20 cellular contexts compared by ENCODE assay signal in the genomic region with DNA sequence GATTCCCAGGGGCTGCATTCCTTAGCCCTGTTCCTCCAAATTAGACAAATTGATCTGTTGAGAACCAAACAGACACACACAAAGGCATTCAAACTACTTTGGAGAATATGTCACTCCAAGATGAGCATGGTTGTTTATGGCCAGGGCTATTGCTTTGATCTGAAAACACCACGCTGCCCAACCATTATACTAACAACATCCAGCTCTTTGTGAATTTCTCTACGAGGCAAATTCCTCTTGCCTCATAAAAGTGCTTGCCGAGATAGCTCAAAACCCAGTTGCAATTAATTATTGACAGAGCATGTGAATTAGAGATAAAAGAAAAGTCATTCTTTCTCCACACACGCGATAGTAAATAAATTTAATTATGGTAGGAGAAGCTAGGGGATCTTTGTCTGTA.
DNase-seq lines count a peak whose midpoint lies in the region; TF ChIP-seq lines count a peak whose summit lies in the region.
"Had no signal": no experiment of that assay in that cellular context is flagged by ENCODE, and none has a peak within 500 bp of the region (broad histone marks: within the 10 kb centered on the region; RNA-seq: fewer than 3 reads in every experiment).

No MANE protein-coding gene starts in this region.

- H3K4me3 Mint-ChIP-seq in glutamatergic neuron (ENCODE audit: unreplicated experiment) (no peak overlapping the region), neural crest cell (peak overlapping the region; percentile 19)
- H3K4me3 Mint-ChIP-seq: CD14-positive monocyte had no signal

- TF ChIP-seq CTCF in glutamatergic neuron (IDR thresholded peaks at IDR 0.05; ENCODE audit: partially characterized antibody, unreplicated experiment) (no peak), neural crest cell (conservative IDR thresholded peaks at IDR 0.05) (no peak)

- H3K27me3 Mint-ChIP-seq in glutamatergic neuron (ENCODE audit: unreplicated experiment) (peaks cover 2% of the 10 kb centered on the region), neural crest cell (ENCODE audit: low read depth) (no peaks in the 10 kb centered on the region)

- no peaks in the 10 kb centered on the region for H3K4me1 ChIP-seq in HAP-1
- H3K4me1 ChIP-seq: BE2C had no signal

- DNase-seq in DMS153 treated with DMSO at 0.1 percent for 48 hours (lab: John Stamatoyannopoulos, UW; ENCODE audit: unreplicated experiment) (peak; percentile 77), DMS153 (lab: John Stamatoyannopoulos, UW) (no peak), SK-N-DZ (ENCODE audit: low spot score) (peak; percentile 61), glutamatergic neuron (no peak), neural crest cell (ENCODE audit: low read depth, low spot score) (no peak), HAP-1 (ENCODE audit: low spot score in 2 of 2) (no peak)
- no peak for DNase-seq in activated effector memory CD4-positive, alpha-beta T cell treated with Interleukin-2 at 50 U/mL for 16 hours
- DNase-seq in stimulated activated naive CD4-positive, alpha-beta T cell treated with Interleukin-2 at 50 U/mL for 16 hours (lab: John Stamatoyannopoulos, UW), result no peak
- DNase-seq: BE2C; Calu3; GOT3; NCI-H1048; NCI-H1417; NCI-H1694; NCI-H2029 treated with DMSO at 0.1 percent for 48 hours; NCI-H446 treated with DMSO at 0.1 percent for 48 hours; NCI-H69; NK-92 treated with Interleukin-12 subunit alpha and Interleukin-12 subunit beta, amount 100 ng/mL, for 24 hours; PC-3 had no signal

- no peaks in the 10 kb centered on the region for H3K27me3 ChIP-seq in HAP-1 (ENCODE audit: low read depth)
- H3K27me3 ChIP-seq: BE2C had no signal

- H3K27ac Mint-ChIP-seq in glutamatergic neuron (ENCODE audit: unreplicated experiment) (peak overlapping the region; percentile 15), neural crest cell (ENCODE audit: unreplicated experiment) (peak overlapping the region; percentile 65)
- H3K27ac Mint-ChIP-seq: CD14-positive monocyte had no signal

- peaks cover 9% of the 10 kb centered on the region for H3K4me1 Mint-ChIP-seq in glutamatergic neuron (ENCODE audit: low read depth, unreplicated experiment)
- peaks cover 27% of the 10 kb centered on the region for H3K4me1 Mint-ChIP-seq in neural crest cell
- H3K4me1 Mint-ChIP-seq: CD14-positive monocyte had no signal

- no peaks in the 10 kb centered on the region; the same call in 1 of the 2 replicates for H3K9me3 ChIP-seq in HAP-1
- H3K9me3 ChIP-seq: BE2C had no signal

- peaks cover 8% of the 10 kb centered on the region for H3K9me3 Mint-ChIP-seq in glutamatergic neuron (ENCODE audit: unreplicated experiment)
- no peaks in the 10 kb centered on the region for H3K9me3 Mint-ChIP-seq in neural crest cell

- H3K4me3 ChIP-seq in HAP-1, result no peak overlapping the region

- no peaks in the 10 kb centered on the region for H3K36me3 ChIP-seq in HAP-1 (replicated peaks)
- H3K36me3 ChIP-seq: BE2C had no signal

- H3K36me3 Mint-ChIP-seq in glutamatergic neuron (ENCODE audit: unreplicated experiment), result no peaks in the 10 kb centered on the region
- H3K36me3 Mint-ChIP-seq in neural crest cell (ENCODE audit: low read depth), result no peaks in the 10 kb centered on the region
- H3K36me3 Mint-ChIP-seq: CD14-positive monocyte had no signal

- in situ Hi-C loops in HAP-1 (cut with MboI; ENCODE audit: low sequenced_read_pairs), result no loop called here

Comparison
In these comparisons a context has a peak if more than half of its experiments do, and no peak if none do; other contexts are left out.
1. DNase-seq: peak in DMS153 treated with DMSO at 0.1 percent for 48 hours (single experiment) and SK-N-DZ (single experiment); none in DMS153 (single experiment), glutamatergic neuron (single experiment), neural crest cell (single experiment), HAP-1 (0 of 2), activated effector memory CD4-positive, alpha-beta T cell treated with Interleukin-2 at 50 U/mL for 16 hours (single experiment) and stimulated activated naive CD4-positive, alpha-beta T cell treated with Interleukin-2 at 50 U/mL for 16 hours (single experiment).